ENCODE assay signal across 8 cellular contexts in genomic region chr10:14838582-14839304, GRCh38. TPM values are rescaled to one million over a fixed set of nuclear protein-coding genes. Genes with fewer than 3 reads are reported as not detected.
A peak's percentile ranks its signal among the peaks of the same experiment; 100 is the strongest.
DNase-seq lines count a peak whose midpoint lies in the region; ATAC-seq and TF ChIP-seq lines count a peak whose summit lies in the region.

No MANE protein-coding gene starts in this region.

- H3K27ac ChIP-seq in right atrium auricular region = peak overlapping the region; percentile 92 to 98

- peak overlapping the region; percentile 91 for H3K4me3 Mint-ChIP-seq in activated naive CD8-positive, alpha-beta T cell treated with anti-CD3 and anti-CD28 coated beads, Interleukin-2, amount 10 ng/mL, durations not matched to agents 7 days and 5 days

- H3K4me1 Mint-ChIP-seq in activated naive CD8-positive, alpha-beta T cell treated with anti-CD3 and anti-CD28 coated beads, Interleukin-2, amount 10 ng/mL, durations not matched to agents 7 days and 5 days = peaks cover 21% of the 10 kb centered on the region

- POLR2A ChIA-PET in activated naive CD8-positive, alpha-beta T cell treated with anti-CD3 and anti-CD28 coated beads, Interleukin-2, amount 10 ng/mL, durations not matched to agents 7 days and 5 days (lab: Charles Lee) = interaction anchor here (0.9 to 2.7 kb wide), 17 partner anchors 36 to 1052 kb away, joined by 3 to 38 read pairs (median 5); partner anchors contain the start of genes DCLRE1C, MEIG1 and SUV39H2

- peak; percentile 24 for DNase-seq in COLO668 (lab: John Stamatoyannopoulos, UW; ENCODE audit: unreplicated experiment)
- DNase-seq in H7 = peak; percentile 84
- peak; percentile 56 for DNase-seq in OCI-M1 (lab: John Stamatoyannopoulos, UW)
- DNase-seq in activated naive CD8-positive, alpha-beta T cell treated with anti-CD3 and anti-CD28 coated beads, Interleukin-2, amount 10 ng/mL, durations not matched to agents 7 days and 5 days = peak; percentile 55
- DNase-seq in right atrium auricular region (ENCODE audit: low spot score) = no peak
- DNase-seq in putamen (ENCODE audit: low spot score) = peak; percentile 16
- no peak for DNase-seq in NCI-H2107 (lab: John Stamatoyannopoulos, UW)
- DNase-seq in NCI-H524 treated with DMSO at 0.1 percent for 48 hours (lab: John Stamatoyannopoulos, UW) = no peak

- H3K27me3 ChIP-seq in H7 (ENCODE audit: control insufficient read depth, insufficient read depth, low read length) (no peaks in the 10 kb centered on the region), right atrium auricular region (no peaks in the 10 kb centered on the region)

- H3K4me3 ChIP-seq in H7 (ENCODE audit: insufficient read depth, low read depth, low read length) = peak overlapping the region; percentile 98
- peak overlapping the region; percentile 97 to 99 for H3K4me3 ChIP-seq in right atrium auricular region

- no peaks in the 10 kb centered on the region for H3K9me3 ChIP-seq in right atrium auricular region

- H3K36me3 Mint-ChIP-seq in activated naive CD8-positive, alpha-beta T cell treated with anti-CD3 and anti-CD28 coated beads, Interleukin-2, amount 10 ng/mL, durations not matched to agents 7 days and 5 days = peaks cover 9% of the 10 kb centered on the region

- no peaks in the 10 kb centered on the region for H3K27me3 Mint-ChIP-seq in activated naive CD8-positive, alpha-beta T cell treated with anti-CD3 and anti-CD28 coated beads, Interleukin-2, amount 10 ng/mL, durations not matched to agents 7 days and 5 days

- TF ChIP-seq CTCF in right atrium auricular region (IDR thresholded peaks at IDR 0.05) = no peak

- H3K36me3 ChIP-seq in H7 (replicated peaks; ENCODE audit: control insufficient read depth, insufficient read depth, low read length) = peaks cover 21% of the 10 kb centered on the region
- H3K36me3 ChIP-seq in right atrium auricular region = peaks cover 25% of the 10 kb centered on the region

- peak overlapping the region; percentile 95 for H3K27ac Mint-ChIP-seq in activated naive CD8-positive, alpha-beta T cell treated with anti-CD3 and anti-CD28 coated beads, Interleukin-2, amount 10 ng/mL, durations not matched to agents 7 days and 5 days

- H3K4me1 ChIP-seq in right atrium auricular region = peaks cover 0 to 16% of the 10 kb centered on the region in 2 donors

- peak; percentile 8 for ATAC-seq in activated naive CD8-positive, alpha-beta T cell treated with anti-CD3 and anti-CD28 coated beads, Interleukin-2, amount 10 ng/mL, durations not matched to agents 7 days and 5 days (ENCODE audit: low read depth)

- H3K9me3 Mint-ChIP-seq in activated naive CD8-positive, alpha-beta T cell treated with anti-CD3 and anti-CD28 coated beads, Interleukin-2, amount 10 ng/mL, durations not matched to agents 7 days and 5 days = no peaks in the 10 kb centered on the region

RNA-seq across cellular contexts. Expression of gene HSPA14, which starts 0.6 kb away (rescaled TPM):
- 18.5 and 24.0 TPM in 2 replicates for total RNA-seq in H7 (2014; rRNA removed; shearing (Covaris generic))
- total RNA-seq in activated naive CD8-positive, alpha-beta T cell treated with anti-CD3 and anti-CD28 coated beads, Interleukin-2, amount 10 ng/mL, durations not matched to agents 7 days and 5 days = 10 to 100 TPM; 23.0 to 25.1 TPM
- 1 to 10 TPM; 6.1 to 9.7 TPM for total RNA-seq in right atrium auricular region

RNA-seq across cellular contexts. Expression of gene MSANTD7, which starts 0.6 kb away (rescaled TPM):
- total RNA-seq in H7 (2014; rRNA removed; shearing (Covaris generic)) = 17.4 and 23.7 TPM in 2 replicates
- 10 to 100 TPM; 17.0 to 19.4 TPM for total RNA-seq in activated naive CD8-positive, alpha-beta T cell treated with anti-CD3 and anti-CD28 coated beads, Interleukin-2, amount 10 ng/mL, durations not matched to agents 7 days and 5 days
- total RNA-seq in right atrium auricular region = 1 to 10 TPM; 4.3 to 5.9 TPM

RNA-seq across cellular contexts. Expression of gene CDNF, which starts 0.9 kb away (rescaled TPM):
- 0.28 and 2.8 TPM in 2 replicates for total RNA-seq in H7 (2014; rRNA removed; shearing (Covaris generic))
- total RNA-seq in activated naive CD8-positive, alpha-beta T cell treated with anti-CD3 and anti-CD28 coated beads, Interleukin-2, amount 10 ng/mL, durations not matched to agents 7 days and 5 days = 1 to 10 TPM in 1 of 2 experiments, under 1 TPM in 1; 0.82 to 1.0 TPM
- total RNA-seq in right atrium auricular region = 1 to 10 TPM; 1.1 to 3.3 TPM

RNA-seq across cellular contexts. Expression of gene SUV39H2, which starts 39.9 kb away (rescaled TPM):
- 26.8 and 27.6 TPM in 2 replicates for total RNA-seq in H7 (2014; rRNA removed; shearing (Covaris generic))
- total RNA-seq in activated naive CD8-positive, alpha-beta T cell treated with anti-CD3 and anti-CD28 coated beads, Interleukin-2, amount 10 ng/mL, durations not matched to agents 7 days and 5 days = 10 to 100 TPM; 19.4 to 22.3 TPM
- 1 to 10 TPM; 1.9 to 3.0 TPM for total RNA-seq in right atrium auricular region

Comparison
In these comparisons a context has a peak if more than half of its experiments do, and no peak if none do; other contexts are left out.
1. DNase-seq: peak in COLO668 (single experiment), H7 (single experiment), OCI-M1 (single experiment), activated naive CD8-positive, alpha-beta T cell treated with anti-CD3 and anti-CD28 coated beads, Interleukin-2, amount 10 ng/mL, durations not matched to agents 7 days and 5 days (single experiment) and putamen (single experiment); none in right atrium auricular region (single experiment), NCI-H2107 (single experiment) and NCI-H524 treated with DMSO at 0.1 percent for 48 hours (single experiment).